ENCODE assay signal across 8 cellular contexts in genomic region chr5:73519531-73520283, GRCh38. TPM values are rescaled to one million over a fixed set of nuclear protein-coding genes. Genes with fewer than 3 reads are reported as not detected.
DNase-seq lines count a peak whose midpoint lies in the region; ATAC-seq, FAIRE-seq and TF ChIP-seq lines count a peak whose summit lies in the region.

No MANE protein-coding gene starts in this region.

- H3K9me3 ChIP-seq in astrocyte (ENCODE audit: insufficient read depth, low read depth, low read length) (no peaks in the 10 kb centered on the region), smooth muscle cell (replicated peaks; ENCODE audit: low read depth) (no peaks in the 10 kb centered on the region)

- H3K36me3 ChIP-seq in astrocyte (ENCODE audit: insufficient read depth, low read length) (no peaks in the 10 kb centered on the region), smooth muscle cell (ENCODE audit: low read depth) (no peaks in the 10 kb centered on the region)

- peak overlapping the region; percentile 51 for H3K4me3 Mint-ChIP-seq in T-helper 2 cell treated with Interferon-gamma antibody and Interleukin-4, amounts not matched to agents 5 μg/mL and 100 μg/mL, for 36 hours
- H3K4me3 Mint-ChIP-seq in astrocyte (ENCODE audit: unreplicated experiment), result peak overlapping the region; percentile 56

- peaks cover 7% of the 10 kb centered on the region for H3K4me1 Mint-ChIP-seq in T-helper 2 cell treated with Interferon-gamma antibody and Interleukin-4, amounts not matched to agents 5 μg/mL and 100 μg/mL, for 36 hours (ENCODE audit: low read depth)
- H3K4me1 Mint-ChIP-seq in astrocyte (ENCODE audit: low read depth, unreplicated experiment), result no peaks in the 10 kb centered on the region

- TF ChIP-seq POLR2A in GM18505 (IDR thresholded peaks at IDR 0.05; ENCODE audit: borderline replicate concordance, extremely low read depth, insufficient read depth, insufficient read length), result no peak

- no peaks in the 10 kb centered on the region for H3K27me3 ChIP-seq in astrocyte (ENCODE audit: insufficient read depth, low read length)
- H3K27me3 ChIP-seq in smooth muscle cell (ENCODE audit: low read depth), result no peaks in the 10 kb centered on the region

- H3K4me3 ChIP-seq in astrocyte (ENCODE audit: insufficient read depth, low read depth, low read length) (no peak overlapping the region), smooth muscle cell (no peak overlapping the region)

- peak overlapping the region; percentile 50 for H3K27ac Mint-ChIP-seq in T-helper 2 cell treated with Interferon-gamma antibody and Interleukin-4, amounts not matched to agents 5 μg/mL and 100 μg/mL, for 36 hours
- no peak overlapping the region for H3K27ac Mint-ChIP-seq in astrocyte (ENCODE audit: unreplicated experiment)

- H3K27ac ChIP-seq in astrocyte (ENCODE audit: low read depth, low read length), result no peak overlapping the region
- H3K27ac ChIP-seq in smooth muscle cell (ENCODE audit: low read depth), result no peak overlapping the region

- WGBS in smooth muscle cell (ENCODE audit: low lambda C conversion rate), result 19% methylated on average over 16 of the region's 16 CpGs

- peak; percentile 93 for ATAC-seq in GM18505 (IDR thresholded peaks at IDR 0.05; ENCODE audit: unreplicated experiment)
- ATAC-seq in HG02973 (IDR thresholded peaks at IDR 0.05; ENCODE audit: unreplicated experiment), result peak; percentile 96

- H2AFZ ChIP-seq in astrocyte (ENCODE audit: low read depth, low read length), result peak overlapping the region; percentile 66
- no peak overlapping the region for H2AFZ ChIP-seq in smooth muscle cell (ENCODE audit: low read depth)

- H3K79me2 ChIP-seq in astrocyte (ENCODE audit: insufficient read depth, low read length) (no peaks in the 10 kb centered on the region), smooth muscle cell (ENCODE audit: low read depth) (no peaks in the 10 kb centered on the region)

- H3K27me3 Mint-ChIP-seq in T-helper 2 cell treated with Interferon-gamma antibody and Interleukin-4, amounts not matched to agents 5 μg/mL and 100 μg/mL, for 36 hours (ENCODE audit: low read depth), result no peaks in the 10 kb centered on the region
- H3K27me3 Mint-ChIP-seq in astrocyte (ENCODE audit: low read depth, unreplicated experiment), result no peaks in the 10 kb centered on the region

- H3K9ac ChIP-seq in astrocyte (ENCODE audit: low read length), result peak overlapping the region; percentile 15
- H3K9ac ChIP-seq in smooth muscle cell (ENCODE audit: low read depth), result no peak overlapping the region

- FAIRE-seq in astrocyte (lab: Jason Lieb, UNC), result no peak

- DNase-seq in A172 (ENCODE audit: low spot score) (peak; percentile 84), NCI-H1930 (lab: John Stamatoyannopoulos, UW) (peak; percentile 53 to 64), astrocyte (ENCODE audit: low read depth) (peak; percentile 59), iPS DF 19.7 (ENCODE audit: low read depth, low spot score) (peak; percentile 70), smooth muscle cell (lab: John Stamatoyannopoulos, UW; ENCODE audit: unreplicated experiment) (peak; percentile 2)
- DNase-seq in T-helper 2 cell treated with Interferon-gamma antibody and Interleukin-4, amounts not matched to agents 5 μg/mL and 100 μg/mL, for 36 hours (ENCODE audit: low spot score), result peak; percentile 70

- no peaks in the 10 kb centered on the region for H3F3A ChIP-seq in smooth muscle cell (ENCODE audit: low read depth)

- H3K4me1 ChIP-seq in astrocyte (ENCODE audit: insufficient read depth, low read length) (no peaks in the 10 kb centered on the region), smooth muscle cell (ENCODE audit: low read depth) (no peaks in the 10 kb centered on the region)

- H4K20me1 ChIP-seq in astrocyte (ENCODE audit: insufficient read depth, low read length) (no peaks in the 10 kb centered on the region), smooth muscle cell (ENCODE audit: low read depth) (no peaks in the 10 kb centered on the region)

- H3K4me2 ChIP-seq in astrocyte (ENCODE audit: low read length) (peak overlapping the region; percentile 57), smooth muscle cell (no peak overlapping the region)

- no peaks in the 10 kb centered on the region for H3K9me3 Mint-ChIP-seq in T-helper 2 cell treated with Interferon-gamma antibody and Interleukin-4, amounts not matched to agents 5 μg/mL and 100 μg/mL, for 36 hours
- peaks cover 2% of the 10 kb centered on the region for H3K9me3 Mint-ChIP-seq in astrocyte (ENCODE audit: unreplicated experiment)

- no peaks in the 10 kb centered on the region for H3K36me3 Mint-ChIP-seq in T-helper 2 cell treated with Interferon-gamma antibody and Interleukin-4, amounts not matched to agents 5 μg/mL and 100 μg/mL, for 36 hours (ENCODE audit: low read depth)
- H3K36me3 Mint-ChIP-seq in astrocyte (ENCODE audit: low read depth, unreplicated experiment), result no peaks in the 10 kb centered on the region

- TF ChIP-seq CTCF in astrocyte (IDR thresholded peaks at IDR 0.05; ENCODE audit: insufficient read depth, low read depth, low read length), result peak; percentile 86
- TF ChIP-seq CTCF in smooth muscle cell (IDR thresholded peaks at IDR 0.05; ENCODE audit: borderline replicate concordance, insufficient read depth, poor library complexity, severe bottlenecking), result peak; percentile 47

RNA-seq across cellular contexts. Expression of gene BTF3, which starts 21.5 kb away (rescaled TPM):
- total RNA-seq in A172 (2014; rRNA removed; shearing (Covaris generic)), result 576 and 868 TPM in 2 replicates
- total RNA-seq in astrocyte (475 and 524 TPM in 2 replicates), smooth muscle cell (433 and 546 TPM in 2 replicates)
- polyA plus RNA-seq in smooth muscle cell, result 409 and 460 TPM in 2 replicates

RNA-seq across cellular contexts. Expression of gene ANKRA2, which starts 45.7 kb away (rescaled TPM):
- 21.0 and 41.5 TPM in 2 replicates for total RNA-seq in A172 (2014; rRNA removed; shearing (Covaris generic))
- total RNA-seq in astrocyte, result 12.7 and 15.7 TPM in 2 replicates
- 34.4 and 37.6 TPM in 2 replicates for total RNA-seq in smooth muscle cell
- 19.9 and 24.7 TPM in 2 replicates for polyA plus RNA-seq in smooth muscle cell

RNA-seq across cellular contexts. Expression of gene UTP15, which starts 45.8 kb away (rescaled TPM):
- total RNA-seq in A172 (2014; rRNA removed; shearing (Covaris generic)), result 36.7 and 40.3 TPM in 2 replicates
- total RNA-seq in astrocyte (23.7 and 25.6 TPM in 2 replicates), smooth muscle cell (15.2 and 25.5 TPM in 2 replicates)
- polyA plus RNA-seq in smooth muscle cell, result 10.2 and 13.2 TPM in 2 replicates

Comparison
In these comparisons a context has a peak if more than half of its experiments do, and no peak if none do; other contexts are left out.
1. DNase-seq: peak in every context shown above with its lines; median percentile 84 in A172; 70 in T-helper 2 cell treated with Interferon-gamma antibody and Interleukin-4, amounts not matched to agents 5 μg/mL and 100 μg/mL, for 36 hours; 70 in iPS DF 19.7; 59 in astrocyte; 58 in NCI-H1930; 2 in smooth muscle cell.